In the genomic region with DNA sequence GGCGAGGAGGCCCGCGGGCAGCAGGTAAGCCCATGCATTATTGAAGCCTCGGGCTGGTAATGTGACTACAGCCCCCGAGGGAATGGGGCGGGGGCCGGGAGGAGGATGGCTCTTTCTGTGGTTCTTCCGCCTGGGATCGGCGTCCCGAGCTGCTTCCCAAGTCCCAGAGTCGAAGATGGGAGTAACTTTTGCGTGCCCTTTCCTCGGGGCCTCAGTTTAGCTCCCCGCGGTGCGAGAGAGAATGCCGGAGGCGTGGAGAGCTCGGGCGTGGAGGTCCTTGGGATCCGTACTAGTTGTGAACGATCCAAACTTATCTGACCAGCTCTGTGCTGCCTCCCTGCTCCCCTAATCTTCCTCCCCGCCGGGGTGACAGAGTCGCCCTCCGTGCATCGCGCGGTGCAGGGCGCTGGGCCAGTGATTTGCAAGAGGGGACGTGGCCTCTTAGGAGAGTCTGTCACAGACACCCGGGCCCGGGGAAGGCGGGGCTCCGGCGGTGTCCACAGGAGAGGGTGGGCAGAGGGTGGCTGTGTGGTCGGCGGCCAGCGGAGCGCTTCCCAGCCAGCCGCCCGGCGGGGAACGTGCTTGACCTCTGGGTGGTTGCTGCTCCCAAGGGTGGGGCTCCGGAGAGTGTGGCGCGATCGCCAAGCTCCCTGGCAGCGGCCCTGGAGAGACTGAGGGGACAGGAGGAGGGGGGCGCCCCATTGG, we compare ENCODE assay signal across 8 cellular contexts. TPM values are rescaled to one million over a fixed set of nuclear protein-coding genes. Genes with fewer than 3 reads are reported as not detected.
A peak's percentile ranks its signal among the peaks of the same experiment; 100 is the strongest.
DNase-seq lines count a peak whose midpoint lies in the region; ATAC-seq, FAIRE-seq and TF ChIP-seq lines count a peak whose summit lies in the region.

No MANE protein-coding gene starts in this region.

- no peak for TF ChIP-seq RAD21 in neural cell (conservative IDR thresholded peaks at IDR 0.05)

- H3K9me3 ChIP-seq in gastroesophageal sphincter (no peaks in the 10 kb centered on the region), neural cell (ENCODE audit: low read length) (no peaks in the 10 kb centered on the region), vagina (no peaks in the 10 kb centered on the region)

- TF ChIP-seq EP300 in gastroesophageal sphincter (IDR thresholded peaks at IDR 0.05) (no peak), neural cell (conservative IDR thresholded peaks at IDR 0.05; ENCODE audit: poor library complexity, severe bottlenecking) (no peak)

- WGBS in gastroesophageal sphincter (ENCODE audit: low coverage in 1 of 2), 2 donors = 0% methylated on average over 4 of the region's 51 CpGs

- H4K20me1 ChIP-seq in neural cell (ENCODE audit: insufficient read depth) = no peaks in the 10 kb centered on the region

- peak overlapping the region; percentile 86 for H3K4me2 ChIP-seq in neural cell (ENCODE audit: low read length)

- H3K27me3 ChIP-seq in gastroesophageal sphincter = no peaks in the 10 kb centered on the region
- H3K27me3 ChIP-seq in neural cell (ENCODE audit: insufficient read depth, low read depth, low read length) = peaks cover 23% of the 10 kb centered on the region
- no peaks in the 10 kb centered on the region for H3K27me3 ChIP-seq in vagina

- no peaks in the 10 kb centered on the region for H3K9me2 ChIP-seq in neural cell (ENCODE audit: insufficient read depth, low read length)

- peak overlapping the region; percentile 87 to 97 (median 95) for H3K27ac ChIP-seq in gastroesophageal sphincter
- H3K27ac ChIP-seq in neural cell (ENCODE audit: low read length) = no peak overlapping the region
- H3K27ac ChIP-seq in vagina = peak overlapping the region; percentile 96

- TF ChIP-seq POLR2A in GM12891 (IDR thresholded peaks at IDR 0.05; ENCODE audit: low read depth, low read length) (no peak), gastroesophageal sphincter (IDR thresholded peaks at IDR 0.05) (peak in 1 of 2 donors; percentile 26), vagina (IDR thresholded peaks at IDR 0.05) (no peak)

- ATAC-seq in HG02642 (IDR thresholded peaks at IDR 0.05; ENCODE audit: poor library complexity, unreplicated experiment) = peak; percentile 61
- peak; percentile 59 for ATAC-seq in gastroesophageal sphincter
- no peak for ATAC-seq in HG03039 (IDR thresholded peaks at IDR 0.05; ENCODE audit: unreplicated experiment)

- no peaks in the 10 kb centered on the region for H3F3A ChIP-seq in neural cell (ENCODE audit: insufficient read depth, low read length, poor library complexity, severe bottlenecking)

- H3K4me3 ChIP-seq in gastroesophageal sphincter (peak overlapping the region; percentile 81 to 99), neural cell (ENCODE audit: low read length) (peak overlapping the region; percentile 92), vagina (peak overlapping the region; percentile 68 to 75)

- peak in 1 of 4 experiments; percentile 11 for TF ChIP-seq CTCF in gastroesophageal sphincter (IDR thresholded peaks at IDR 0.05)
- TF ChIP-seq CTCF in neural cell (IDR thresholded peaks at IDR 0.05; ENCODE audit: poor library complexity, severe bottlenecking) = no peak
- TF ChIP-seq CTCF in vagina (IDR thresholded peaks at IDR 0.05) = no peak

- H3K4me1 ChIP-seq in gastroesophageal sphincter = peaks cover 0 to 33% (median 0%) of the 10 kb centered on the region in 3 donors
- H3K4me1 ChIP-seq in vagina = peaks cover 18% of the 10 kb centered on the region

- DNase-seq in GM12891 (ENCODE audit: insufficient read length, low spot score) = peak; percentile 33
- peak; percentile 42 for DNase-seq in activated naive CD4-positive, alpha-beta T cell treated with Interleukin-2 at 50 U/mL for 16 hours
- peak in 1 of 2 donors; percentile 89 for DNase-seq in vagina (ENCODE audit: extremely low spot score in 2 of 2)

- peaks cover 32% of the 10 kb centered on the region for H3K79me2 ChIP-seq in neural cell (replicated peaks; ENCODE audit: insufficient read depth, low read length)

- H3K36me3 ChIP-seq in gastroesophageal sphincter (no peaks in the 10 kb centered on the region), neural cell (ENCODE audit: insufficient read depth, low read length) (no peaks in the 10 kb centered on the region), vagina (no peaks in the 10 kb centered on the region)

- H3K9ac ChIP-seq in neural cell (ENCODE audit: low read length) = peak overlapping the region; percentile 40

- FAIRE-seq in GM12891 (lab: Jason Lieb, UNC) = peak; percentile 20

- no peak overlapping the region for H2AFZ ChIP-seq in neural cell (ENCODE audit: low read depth, low read length)

- intact Hi-C loops in vagina (cut with DNase I) = loop anchor here (2.0 to 10.0 kb wide), 3 partner anchors 41 to 199 kb away; no protein-coding TSS in a partner anchor

TF ChIP-seq in GM12891, 5 proteins besides CTCF, POLR2A, EP300 and RAD21:
- TF ChIP-seq POU2F2 (IDR thresholded peaks at IDR 0.05; ENCODE audit: low read depth, low read length) (no peak), PAX5 (IDR thresholded peaks at IDR 0.05; ENCODE audit: insufficient read depth, low read length, severe bottlenecking) (no peak), SPI1 (IDR thresholded peaks at IDR 0.05; ENCODE audit: low read depth, low read length) (no peak)

TF ChIP-seq in PFSK-1, 5 proteins besides CTCF, POLR2A, EP300 and RAD21:
- TF ChIP-seq SIN3A (IDR thresholded peaks at IDR 0.05; ENCODE audit: borderline replicate concordance, insufficient read depth, low read length) = peak; percentile 40; the same call in 1 of the 2 replicates
- TF ChIP-seq, protein P1, sequence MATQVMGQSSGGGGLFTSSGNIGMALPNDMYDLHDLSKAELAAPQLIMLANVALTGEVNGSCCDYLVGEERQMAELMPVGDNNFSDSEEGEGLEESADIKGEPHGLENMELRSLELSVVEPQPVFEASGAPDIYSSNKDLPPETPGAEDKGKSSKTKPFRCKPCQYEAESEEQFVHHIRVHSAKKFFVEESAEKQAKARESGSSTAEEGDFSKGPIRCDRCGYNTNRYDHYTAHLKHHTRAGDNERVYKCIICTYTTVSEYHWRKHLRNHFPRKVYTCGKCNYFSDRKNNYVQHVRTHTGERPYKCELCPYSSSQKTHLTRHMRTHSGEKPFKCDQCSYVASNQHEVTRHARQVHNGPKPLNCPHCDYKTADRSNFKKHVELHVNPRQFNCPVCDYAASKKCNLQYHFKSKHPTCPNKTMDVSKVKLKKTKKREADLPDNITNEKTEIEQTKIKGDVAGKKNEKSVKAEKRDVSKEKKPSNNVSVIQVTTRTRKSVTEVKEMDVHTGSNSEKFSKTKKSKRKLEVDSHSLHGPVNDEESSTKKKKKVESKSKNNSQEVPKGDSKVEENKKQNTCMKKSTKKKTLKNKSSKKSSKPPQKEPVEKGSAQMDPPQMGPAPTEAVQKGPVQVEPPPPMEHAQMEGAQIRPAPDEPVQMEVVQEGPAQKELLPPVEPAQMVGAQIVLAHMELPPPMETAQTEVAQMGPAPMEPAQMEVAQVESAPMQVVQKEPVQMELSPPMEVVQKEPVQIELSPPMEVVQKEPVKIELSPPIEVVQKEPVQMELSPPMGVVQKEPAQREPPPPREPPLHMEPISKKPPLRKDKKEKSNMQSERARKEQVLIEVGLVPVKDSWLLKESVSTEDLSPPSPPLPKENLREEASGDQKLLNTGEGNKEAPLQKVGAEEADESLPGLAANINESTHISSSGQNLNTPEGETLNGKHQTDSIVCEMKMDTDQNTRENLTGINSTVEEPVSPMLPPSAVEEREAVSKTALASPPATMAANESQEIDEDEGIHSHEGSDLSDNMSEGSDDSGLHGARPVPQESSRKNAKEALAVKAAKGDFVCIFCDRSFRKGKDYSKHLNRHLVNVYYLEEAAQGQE (IDR thresholded peaks at IDR 0.05; ENCODE audit: insufficient read depth in 1 of 2, low read depth in 2 of 2, low read length in 2 of 2) = no peak

TF ChIP-seq in neural cell, 6 proteins besides CTCF, POLR2A, EP300 and RAD21:
- peak; percentile 20 for TF ChIP-seq MXI1 (conservative IDR thresholded peaks at IDR 0.05; ENCODE audit: poor library complexity, severe bottlenecking)
- TF ChIP-seq TAF1 (IDR thresholded peaks at IDR 0.05; ENCODE audit: low read depth) = no peak

RNA-seq across cellular contexts. Expression of a gene that starts 0.8 kb away (rescaled TPM):
- 12.6 TPM for polyA plus RNA-seq in GM12891 (2012; ENCODE audit: low read depth, missing spikeins)
- 57.6 TPM for polyA plus RNA-seq in PFSK-1 (2012; ENCODE audit: insufficient read length, low read depth)
- total RNA-seq in gastroesophageal sphincter = 100 to 1,000 TPM in 3 of 4 donors, 10 to 100 TPM in 1; 95.9 to 251 (median 139) TPM
- 5.2 and 9.6 TPM in 2 replicates for polyA plus RNA-seq in neural cell
- polyA minus RNA-seq in neural cell = 58.0 and 62.6 TPM in 2 replicates
- total RNA-seq in vagina = 160 TPM
